ENCODE assay signal across 29 cellular contexts in genomic region chr6:105972440-105972839, GRCh38.
"Had no signal": no experiment of that assay in that cellular context is flagged by ENCODE, and none has a peak within 500 bp of the region (broad histone marks: within the 10 kb centered on the region; RNA-seq: fewer than 3 reads in every experiment).

No MANE protein-coding gene starts in this region.

- H3K27ac ChIP-seq: neural progenitor cell, ovary, parathyroid adenoma, psoas muscle, right lobe of liver, sigmoid colon, stomach, thoracic aorta, thyroid gland, tibial nerve, upper lobe of left lung, vagina had no signal

- H3K27ac Mint-ChIP-seq: natural killer cell; nephron; neural progenitor cell; progenitor cell of endocrine pancreas; stimulated activated effector memory CD8-positive, alpha-beta T cell treated with anti-CD3 and anti-CD28 coated beads, Interleukin-12 subunit alpha, Interleukin-12 subunit beta, amount 100 ng/mL, for 72 hours; stimulated activated naive B cell treated with anti-CD40 and anti-IgM and Interleukin-4, amounts not matched to agents 10 μg/mL and 1 μg/mL and 100 μg/mL, for 72 hours; stimulated activated naive CD8-positive, alpha-beta T cell treated with anti-CD3 and anti-CD28 coated beads, Interleukin-15, Interleukin-2, amounts not matched to agents 100 ng/mL and 50 ng/mL, for 24 hours had no signal

- H3K4me3 ChIP-seq: neural progenitor cell, ovary, psoas muscle, right lobe of liver, sigmoid colon, stomach, thoracic aorta, thyroid gland, tibial nerve, upper lobe of left lung, vagina had no signal

- H2AFZ ChIP-seq: neural progenitor cell, parathyroid adenoma had no signal

- H3K79me2 ChIP-seq: parathyroid adenoma had no signal

- H3K36me3 ChIP-seq: neural progenitor cell, ovary, right lobe of liver, sigmoid colon, stomach, thoracic aorta, thyroid gland, tibial nerve, upper lobe of left lung, vagina had no signal

- H3K9me3 ChIP-seq: ovary, right lobe of liver, thyroid gland had no signal

- H3K9ac ChIP-seq: neural progenitor cell, parathyroid adenoma had no signal

- H3K4me3 Mint-ChIP-seq: natural killer cell; nephron; neural progenitor cell; stimulated activated effector memory CD8-positive, alpha-beta T cell treated with anti-CD3 and anti-CD28 coated beads, Interleukin-12 subunit alpha, Interleukin-12 subunit beta, amount 100 ng/mL, for 72 hours; stimulated activated naive B cell treated with anti-CD40 and anti-IgM and Interleukin-4, amounts not matched to agents 10 μg/mL and 1 μg/mL and 100 μg/mL, for 72 hours; stimulated activated naive CD8-positive, alpha-beta T cell treated with anti-CD3 and anti-CD28 coated beads, Interleukin-15, Interleukin-2, amounts not matched to agents 100 ng/mL and 50 ng/mL, for 24 hours had no signal

- H3K36me3 Mint-ChIP-seq: neural progenitor cell; stimulated activated effector memory CD8-positive, alpha-beta T cell treated with anti-CD3 and anti-CD28 coated beads, Interleukin-12 subunit alpha, Interleukin-12 subunit beta, amount 100 ng/mL, for 72 hours had no signal

- ATAC-seq: natural killer cell; psoas muscle; right cardiac atrium; right lobe of liver; stimulated activated effector memory CD8-positive, alpha-beta T cell treated with anti-CD3 and anti-CD28 coated beads, Interleukin-12 subunit alpha, Interleukin-12 subunit beta, amount 100 ng/mL, for 72 hours; stimulated activated naive B cell treated with anti-CD40 and anti-IgM and Interleukin-4, amounts not matched to agents 10 μg/mL and 1 μg/mL and 100 μg/mL, for 72 hours had no signal

- H3K4me2 ChIP-seq: neural progenitor cell had no signal

- H3K27me3 ChIP-seq: neural progenitor cell, ovary, right lobe of liver, sigmoid colon, stomach, thyroid gland, upper lobe of left lung, vagina had no signal

- FAIRE-seq: small intestine, urothelium cell line had no signal

- H3K4me1 ChIP-seq: neural progenitor cell, parathyroid adenoma, psoas muscle, right lobe of liver, sigmoid colon, stomach, thyroid gland, tibial nerve, upper lobe of left lung, vagina had no signal

- H3K4me1 Mint-ChIP-seq: natural killer cell; nephron; neural progenitor cell; stimulated activated effector memory CD8-positive, alpha-beta T cell treated with anti-CD3 and anti-CD28 coated beads, Interleukin-12 subunit alpha, Interleukin-12 subunit beta, amount 100 ng/mL, for 72 hours; stimulated activated naive B cell treated with anti-CD40 and anti-IgM and Interleukin-4, amounts not matched to agents 10 μg/mL and 1 μg/mL and 100 μg/mL, for 72 hours had no signal

- DNase-seq: natural killer cell; occipital lobe; ovary; posterior cingulate gyrus; psoas muscle; right cardiac atrium; right lobe of liver; sigmoid colon; small intestine; stimulated activated CD4-positive, alpha-beta T cell treated with anti-CD3 and anti-CD28 coated beads, Interleukin-15, amount 100 ng/mL, for 24 hours; stimulated activated CD4-positive, alpha-beta T cell treated with anti-CD3 and anti-CD28 coated beads, Interleukin-2, amount 100 ng/mL, for 24 hours; stimulated activated CD4-positive, alpha-beta T cell treated with anti-CD3 and anti-CD28 coated beads, Interleukin-2, amount 100 ng/mL, for 48 hours; stimulated activated CD4-positive, alpha-beta T cell treated with anti-CD3 and anti-CD28 coated beads, Interleukin-4, amount 100 ng/mL, for 24 hours; stimulated activated naive B cell treated with anti-CD40 and anti-IgM and Interleukin-4, amounts not matched to agents 10 μg/mL and 1 μg/mL and 100 μg/mL, for 72 hours; stimulated activated naive CD4-positive, alpha-beta T cell treated with Interleukin-2 at 50 U/mL for 16 hours; stomach; thyroid gland; trophoblast cell; upper lobe of left lung had no signal
